ENCODE assay signal across 10 cellular contexts in genomic region chr6:24935323-24935722, GRCh38. TPM values are rescaled to one million over a fixed set of nuclear protein-coding genes. Genes with fewer than 3 reads are reported as not detected.
A peak's percentile ranks its signal among the peaks of the same experiment; 100 is the strongest.
DNase-seq lines count a peak whose midpoint lies in the region; ATAC-seq and TF ChIP-seq lines count a peak whose summit lies in the region.
"Had no signal": no experiment of that assay in that cellular context is flagged by ENCODE, and none has a peak within 500 bp of the region (broad histone marks: within the 10 kb centered on the region; RNA-seq: fewer than 3 reads in every experiment).

No MANE protein-coding gene starts in this region.

- H3K36me3 ChIP-seq in left ventricle myocardium inferior, result no peaks in the 10 kb centered on the region
- H3K36me3 ChIP-seq: right lobe of liver had no signal

- no peaks in the 10 kb centered on the region for H3K27me3 Mint-ChIP-seq in activated T-cell treated with anti-CD3 and anti-CD28 coated beads, Interleukin-2, amount 50 U/mL, for 4 hours (ENCODE audit: low read depth)
- H3K27me3 Mint-ChIP-seq in T-helper 2 cell treated with Interferon-gamma antibody and Interleukin-4, amounts not matched to agents 5 μg/mL and 100 μg/mL, for 36 hours (ENCODE audit: low read depth), result no peaks in the 10 kb centered on the region
- no peaks in the 10 kb centered on the region for H3K27me3 Mint-ChIP-seq in stimulated activated naive CD8-positive, alpha-beta T cell treated with anti-CD3 and anti-CD28 coated beads, Interleukin-15, amount 100 ng/mL, for 72 hours
- no peaks in the 10 kb centered on the region for H3K27me3 Mint-ChIP-seq in chondrocyte (ENCODE audit: low read depth)

- H3K27me3 ChIP-seq in left ventricle myocardium inferior (ENCODE audit: low read depth), result no peaks in the 10 kb centered on the region
- H3K27me3 ChIP-seq: right lobe of liver had no signal

- H3K9me3 Mint-ChIP-seq in activated T-cell treated with anti-CD3 and anti-CD28 coated beads, Interleukin-2, amount 50 U/mL, for 4 hours, result no peaks in the 10 kb centered on the region
- H3K9me3 Mint-ChIP-seq in T-helper 2 cell treated with Interferon-gamma antibody and Interleukin-4, amounts not matched to agents 5 μg/mL and 100 μg/mL, for 36 hours, result no peaks in the 10 kb centered on the region
- no peaks in the 10 kb centered on the region for H3K9me3 Mint-ChIP-seq in stimulated activated naive CD8-positive, alpha-beta T cell treated with anti-CD3 and anti-CD28 coated beads, Interleukin-15, amount 100 ng/mL, for 72 hours
- H3K9me3 Mint-ChIP-seq in chondrocyte (ENCODE audit: low read depth), result no peaks in the 10 kb centered on the region

- TF ChIP-seq CTCF in epithelial cell of esophagus (IDR thresholded peaks at IDR 0.05; ENCODE audit: insufficient read depth, low read depth, low read length, missing control alignments) (peak; percentile 0), chondrocyte (IDR thresholded peaks at IDR 0.05) (no peak), left ventricle myocardium inferior (IDR thresholded peaks at IDR 0.05; ENCODE audit: borderline replicate concordance) (no peak)

- no peaks in the 10 kb centered on the region for H3K9me3 ChIP-seq in left ventricle myocardium inferior (replicated peaks)
- H3K9me3 ChIP-seq: right lobe of liver had no signal

- peak overlapping the region; percentile 94 for H3K4me3 Mint-ChIP-seq in activated T-cell treated with anti-CD3 and anti-CD28 coated beads, Interleukin-2, amount 50 U/mL, for 4 hours
- peak overlapping the region; percentile 98 for H3K4me3 Mint-ChIP-seq in T-helper 2 cell treated with Interferon-gamma antibody and Interleukin-4, amounts not matched to agents 5 μg/mL and 100 μg/mL, for 36 hours
- H3K4me3 Mint-ChIP-seq in stimulated activated naive CD8-positive, alpha-beta T cell treated with anti-CD3 and anti-CD28 coated beads, Interleukin-15, amount 100 ng/mL, for 72 hours, result peak overlapping the region; percentile 86 to 91
- H3K4me3 Mint-ChIP-seq in chondrocyte (ENCODE audit: unreplicated experiment), result no peak overlapping the region

- H3K27ac ChIP-seq in left ventricle myocardium inferior (replicated peaks), result no peak overlapping the region

- peak; percentile 23 for ATAC-seq in activated T-cell treated with anti-CD3 and anti-CD28 coated beads, Interleukin-2, amount 50 U/mL, for 4 hours
- ATAC-seq in stimulated activated naive CD8-positive, alpha-beta T cell treated with anti-CD3 and anti-CD28 coated beads, Interleukin-15, amount 100 ng/mL, for 72 hours, result peak; percentile 2

- no peaks in the 10 kb centered on the region for H3K36me3 Mint-ChIP-seq in activated T-cell treated with anti-CD3 and anti-CD28 coated beads, Interleukin-2, amount 50 U/mL, for 4 hours (ENCODE audit: insufficient read depth)
- peaks cover 63% of the 10 kb centered on the region for H3K36me3 Mint-ChIP-seq in T-helper 2 cell treated with Interferon-gamma antibody and Interleukin-4, amounts not matched to agents 5 μg/mL and 100 μg/mL, for 36 hours (ENCODE audit: low read depth)
- no peaks in the 10 kb centered on the region for H3K36me3 Mint-ChIP-seq in chondrocyte (ENCODE audit: low read depth)

- H3K4me3 ChIP-seq in epithelial cell of esophagus (ENCODE audit: low read length) (no peak overlapping the region), left ventricle myocardium inferior (no peak overlapping the region)

- peak overlapping the region; percentile 91 for H3K27ac Mint-ChIP-seq in T-helper 2 cell treated with Interferon-gamma antibody and Interleukin-4, amounts not matched to agents 5 μg/mL and 100 μg/mL, for 36 hours
- H3K27ac Mint-ChIP-seq in stimulated activated naive CD8-positive, alpha-beta T cell treated with anti-CD3 and anti-CD28 coated beads, Interleukin-15, amount 100 ng/mL, for 72 hours, result peak overlapping the region; percentile 98
- H3K27ac Mint-ChIP-seq in chondrocyte (ENCODE audit: unreplicated experiment), result no peak overlapping the region

- H3K4me1 Mint-ChIP-seq in activated T-cell treated with anti-CD3 and anti-CD28 coated beads, Interleukin-2, amount 50 U/mL, for 4 hours (ENCODE audit: low read depth), result peaks cover 93% of the 10 kb centered on the region
- H3K4me1 Mint-ChIP-seq in T-helper 2 cell treated with Interferon-gamma antibody and Interleukin-4, amounts not matched to agents 5 μg/mL and 100 μg/mL, for 36 hours (ENCODE audit: low read depth), result peaks cover 63% of the 10 kb centered on the region
- peaks cover 73% of the 10 kb centered on the region for H3K4me1 Mint-ChIP-seq in stimulated activated naive CD8-positive, alpha-beta T cell treated with anti-CD3 and anti-CD28 coated beads, Interleukin-15, amount 100 ng/mL, for 72 hours
- H3K4me1 Mint-ChIP-seq in chondrocyte (ENCODE audit: low read depth), result peaks cover 32% of the 10 kb centered on the region

- peaks cover 17% of the 10 kb centered on the region for H3K4me1 ChIP-seq in left ventricle myocardium inferior
- H3K4me1 ChIP-seq: right lobe of liver had no signal

- DNase-seq in activated T-cell treated with anti-CD3 and anti-CD28 coated beads, Interleukin-2, amount 50 U/mL, for 4 hours, result no peak
- DNase-seq in activated T-cell treated with anti-CD3 and anti-CD28 coated beads for 4 hours, result no peak
- DNase-seq in T-helper 2 cell treated with Interferon-gamma antibody and Interleukin-4, amounts not matched to agents 5 μg/mL and 100 μg/mL, for 36 hours (ENCODE audit: low spot score), result no peak
- peak; percentile 24 for DNase-seq in epithelial cell of esophagus (ENCODE audit: low read depth)
- DNase-seq in stimulated activated naive CD8-positive, alpha-beta T cell treated with anti-CD3 and anti-CD28 coated beads, Interleukin-15, amount 100 ng/mL, for 72 hours, result no peak
- no peak for DNase-seq in chondrocyte (ENCODE audit: low spot score)
- DNase-seq in hypothalamus (lab: John Stamatoyannopoulos, UW), result no peak
- DNase-seq in left ventricle myocardium inferior, result no peak
- DNase-seq: NCI-H187 treated with DMSO at 0.1 percent for 48 hours had no signal

- intact Hi-C loops in left ventricle myocardium inferior (cut with micrococcal nuclease), result no loop called here

RNA-seq across cellular contexts. Expression of gene RIPOR2, which starts 0.4 kb away (rescaled TPM):
- 10 to 100 TPM; 14.7 to 17.4 (median 16.8) TPM for total RNA-seq in activated T-cell treated with anti-CD3 and anti-CD28 coated beads, Interleukin-2, amount 50 U/mL, for 4 hours
- total RNA-seq in chondrocyte, result 0.62 to 1.9 TPM (median 0.92 TPM) in 3 replicates
- total RNA-seq in left ventricle myocardium inferior, result 3.1 TPM
